In genomic region chr16:4203748-4204147, GRCh38 we compare ENCODE assay signal across 24 cellular contexts. TPM values are rescaled to one million over a fixed set of nuclear protein-coding genes. Genes with fewer than 3 reads are reported as not detected.
DNase-seq lines count a peak whose midpoint lies in the region; ATAC-seq, FAIRE-seq and TF ChIP-seq lines count a peak whose summit lies in the region.
"Had no signal": no experiment of that assay in that cellular context is flagged by ENCODE, and none has a peak within 500 bp of the region (broad histone marks: within the 10 kb centered on the region; RNA-seq: fewer than 3 reads in every experiment).

No MANE protein-coding gene starts in this region.

- H3K9me3 ChIP-seq in Karpas-422 (ENCODE audit: low read length) (no peaks in the 10 kb centered on the region), small intestine (ENCODE audit: control insufficient read depth, low read depth) (no peaks in the 10 kb centered on the region), MM.1S (replicated peaks; ENCODE audit: insufficient read depth, low read length) (no peaks in the 10 kb centered on the region)
- H3K9me3 ChIP-seq: BLaER1 treated with 17β-estradiol and CSF1 and Interleukin-3, amounts not matched to agents 10 nM and 100 nM; SJCRH30 had no signal

- H3K9ac ChIP-seq in Karpas-422 (ENCODE audit: low read length) (no peak overlapping the region), MM.1S (ENCODE audit: low read length) (no peak overlapping the region)
- H3K9ac ChIP-seq: BLaER1 treated with 17β-estradiol and CSF1 and Interleukin-3, amounts not matched to agents 10 nM and 100 nM; GM23248 had no signal

- peak; percentile 62 for ATAC-seq in left colon
- no peak for ATAC-seq in GM19467 (IDR thresholded peaks at IDR 0.05; ENCODE audit: unreplicated experiment)
- ATAC-seq in GM19023 (IDR thresholded peaks at IDR 0.05; ENCODE audit: unreplicated experiment): no peak
- ATAC-seq: GM12878, Panc1 had no signal

- H3K79me2 ChIP-seq in Karpas-422 (ENCODE audit: low read length) (no peaks in the 10 kb centered on the region), MM.1S (ENCODE audit: low read length) (no peaks in the 10 kb centered on the region)

- H3K4me1 ChIP-seq in Karpas-422 (ENCODE audit: low read length): peaks cover 24% of the 10 kb centered on the region
- H3K4me1 ChIP-seq in small intestine (ENCODE audit: control insufficient read depth in 2 of 2, insufficient read depth in 1 of 2, low read depth in 1 of 2, low read length in 1 of 2): no peaks in the 10 kb centered on the region
- H3K4me1 ChIP-seq in MM.1S (ENCODE audit: low read length): peaks cover 4% of the 10 kb centered on the region; the same call in 1 of the 2 replicates

- H2AFZ ChIP-seq in Karpas-422 (ENCODE audit: low read length) (no peak overlapping the region), MM.1S (ENCODE audit: low read length) (no peak overlapping the region)
- H2AFZ ChIP-seq: GM23248 had no signal

- no peak for TF ChIP-seq CTCF in MM.1S (IDR thresholded peaks at IDR 0.05; ENCODE audit: low read length)

- intact Hi-C loops in left colon (cut with DNase I, micrococcal nuclease): loop anchor here in 1 of 2 donors (10.0 kb wide), 1 partner anchor 131 kb away; no protein-coding TSS in a partner anchor

- H3K36me3 ChIP-seq in Karpas-422 (ENCODE audit: insufficient read depth, low read length) (no peaks in the 10 kb centered on the region), small intestine (ENCODE audit: control insufficient read depth in 2 of 2, insufficient read depth in 2 of 2, low read length in 2 of 2) (no peaks in the 10 kb centered on the region), MM.1S (replicated peaks; ENCODE audit: insufficient read depth, low read length) (no peaks in the 10 kb centered on the region)
- H3K36me3 ChIP-seq: BLaER1 treated with 17β-estradiol and CSF1 and Interleukin-3, amounts not matched to agents 10 nM and 100 nM; SJCRH30 had no signal

- H3K9me2 ChIP-seq in Karpas-422 (replicated peaks; ENCODE audit: insufficient read depth, low read length): no peaks in the 10 kb centered on the region
- H3K9me2 ChIP-seq in MM.1S (replicated peaks; ENCODE audit: insufficient read depth, low read length): no peaks in the 10 kb centered on the region

- no peaks in the 10 kb centered on the region for H3K27me3 ChIP-seq in Karpas-422 (ENCODE audit: low read length)
- no peaks in the 10 kb centered on the region for H3K27me3 ChIP-seq in small intestine (ENCODE audit: control insufficient read depth in 2 of 2, insufficient read depth in 2 of 2, low read length in 2 of 2)
- peaks cover 47% of the 10 kb centered on the region for H3K27me3 ChIP-seq in MM.1S (replicated peaks; ENCODE audit: insufficient read depth, low read length)
- H3K27me3 ChIP-seq: SJCRH30 had no signal

- H4K20me1 ChIP-seq in Karpas-422 (ENCODE audit: insufficient read depth, low read depth, low read length): no peaks in the 10 kb centered on the region
- no peaks in the 10 kb centered on the region for H4K20me1 ChIP-seq in MM.1S (ENCODE audit: insufficient read depth, low read length)
- H4K20me1 ChIP-seq: BLaER1 treated with 17β-estradiol and CSF1 and Interleukin-3, amounts not matched to agents 10 nM and 100 nM had no signal

- no peaks in the 10 kb centered on the region for H3F3A ChIP-seq in MM.1S (ENCODE audit: insufficient read depth, low read length)

- no peak for FAIRE-seq in small intestine (lab: Jason Lieb, UNC)
- FAIRE-seq: GM12878, GM18507 had no signal

- 67 to 78% (median 77%) methylated on average over 11 of the region's 11 CpGs for WGBS in small intestine, 3 donors

- DNase-seq in Karpas-422 (peak; percentile 35), NCI-H510A (lab: John Stamatoyannopoulos, UW) (peak; percentile 25), left colon (peak; percentile 43 to 46), small intestine (peak; percentile 43), MM.1S (no peak)
- DNase-seq: ACHN; CD4-positive, alpha-beta memory T cell; DND-41; GM23248; H9; KBM-7; NCI-H1105; NCI-H187 treated with DMSO at 0.1 percent for 48 hours; NCI-H226; NCI-H524 treated with DMSO at 0.1 percent for 48 hours; NCI-H82; SJCRH30 had no signal

- no peak overlapping the region for H3K4me3 ChIP-seq in Karpas-422 (ENCODE audit: low read length)
- H3K4me3 ChIP-seq in small intestine (ENCODE audit: low read depth in 1 of 2, low read length in 2 of 2): no peak overlapping the region
- H3K4me3 ChIP-seq in MM.1S (ENCODE audit: low read length): no peak overlapping the region
- H3K4me3 ChIP-seq: BLaER1 treated with 17β-estradiol and CSF1 and Interleukin-3, amounts not matched to agents 10 nM and 100 nM; GM12878; GM23248; SJCRH30 had no signal

- H3K4me2 ChIP-seq in Karpas-422 (ENCODE audit: low read depth, low read length, poor library complexity, severe bottlenecking) (no peak overlapping the region), MM.1S (ENCODE audit: low read depth, low read length) (no peak overlapping the region)
- H3K4me2 ChIP-seq: BLaER1 treated with 17β-estradiol and CSF1 and Interleukin-3, amounts not matched to agents 10 nM and 100 nM had no signal

- H3K27ac ChIP-seq in Karpas-422 (ENCODE audit: low read length) (no peak overlapping the region), small intestine (ENCODE audit: low read depth in 1 of 2, low read length in 1 of 2) (no peak overlapping the region), MM.1S (ENCODE audit: low read length) (no peak overlapping the region)
- H3K27ac ChIP-seq: BLaER1 treated with 17β-estradiol and CSF1 and Interleukin-3, amounts not matched to agents 10 nM and 100 nM; GM23248; SJCRH30 had no signal

RNA-seq across cellular contexts. Expression of gene SRL, which starts 38.1 kb away (rescaled TPM):
- 0.11 TPM in 1 of 2 replicates, not detected in the other for total RNA-seq in Karpas-422 (2014; rRNA removed; shearing (Covaris generic); ENCODE audit: low replicate concordance)
- total RNA-seq in left colon: under 1 TPM; 0.46 to 0.50 TPM
- polyA plus RNA-seq in small intestine: 1 to 10 TPM in 2 of 3 donors, under 1 TPM in 1; 0.45 to 3.2 (median 2.9) TPM
- total RNA-seq: CD4-positive, alpha-beta memory T cell; GM12878; GM23248; H9; T-helper 1 cell treated with Interleukin-12 subunit alpha and Interleukin-12 subunit beta and Interleukin-4 antibody, amounts not matched to agents 30 ng/mL and 1 ng/mL, for 36 hours had no signal
- polyA plus RNA-seq: CD4-positive, alpha-beta memory T cell; GM12878; GM23248 had no signal
